In genomic region chr12:106955377-106956047, GRCh38 we compare ENCODE assay signal across 8 cellular contexts. TPM values are rescaled to one million over a fixed set of nuclear protein-coding genes. Genes with fewer than 3 reads are reported as not detected.
DNase-seq lines count a peak whose midpoint lies in the region; ATAC-seq and TF ChIP-seq lines count a peak whose summit lies in the region.

Gene TMEM263, plus strand, starts transcription at chr12:106955907. Its CDS starts 11,210 bp downstream, at chr12:106967117.

- H3K36me3 Mint-ChIP-seq in T-cell: no peaks in the 10 kb centered on the region

- peak within 1 kb of the TSS; percentile 96 for H3K4me3 ChIP-seq in GM12864 (ENCODE audit: low read depth, low read length)
- H3K4me3 ChIP-seq in heart left ventricle: peak within 1 kb of the TSS; percentile 59 to 98 (median 90)
- peak within 1 kb of the TSS; percentile 55 to 95 (median 86) for H3K4me3 ChIP-seq in transverse colon

- H3K9me3 Mint-ChIP-seq in T-cell: no peaks in the 10 kb centered on the region

- no peaks in the 10 kb centered on the region for H3K27me3 Mint-ChIP-seq in T-cell

- intact Hi-C loops in heart left ventricle (cut with DNase I): loop anchor here in 6 of 10 donors (1.0 to 10.0 kb wide), 9 partner anchors 31 to 181 kb away; partner anchors contain the start of genes CRY1 (in 5 of the 6), MTERF2 (in 4 of the 6) and RIC8B (in 1 of the 6)
- intact Hi-C loops in transverse colon (cut with DNase I; ENCODE audit: low total_unique reads): loop anchor here (10.0 kb wide), 1 partner anchor 1609 kb away; the partner anchor contains the start of genes ISCU and SART3

- peak; percentile 82 for ATAC-seq in HG02623 (IDR thresholded peaks at IDR 0.05; ENCODE audit: unreplicated experiment)
- peak; percentile 79 to 88 (median 86) for ATAC-seq in T-cell (replicated peaks in 1 of 4)
- ATAC-seq in heart left ventricle: peak; percentile 88 to 96 (median 92)

- H3K27ac ChIP-seq in adipose tissue (ENCODE audit: low read depth, low read length): peak within 1 kb of the TSS; percentile 65
- H3K27ac ChIP-seq in heart left ventricle: peak within 1 kb of the TSS; percentile 95 to 100 (median 99)
- H3K27ac ChIP-seq in transverse colon: peak within 1 kb of the TSS; percentile 94 to 98 (median 95)

- H3K27me3 ChIP-seq in heart left ventricle (no peaks in the 10 kb centered on the region), transverse colon (no peaks in the 10 kb centered on the region)

- CTCF ChIA-PET in T-cell (lab: Charles Lee): interaction anchor here in 1 of 2 donors (0.9 to 1.7 kb wide), 2 partner anchors 32 to 598 kb away, joined by 4 read pairs; partner anchors contain the start of gene POLR3B

- 0% methylated on average over 61 to 86 of the region's 88 CpGs for WGBS in adipose tissue, 3 donors
- 0 to 1% (median 0%) methylated on average over 24 to 88 of the region's 88 CpGs for WGBS in heart left ventricle, 4 donors
- WGBS in transverse colon (ENCODE audit: low coverage in 1 of 2), 2 donors: 1% methylated on average over 74 of the region's 88 CpGs; no CpG with 5 or more reads in 1 of the 2 donors

- TF ChIP-seq POLR2A in heart left ventricle (IDR thresholded peaks at IDR 0.05) (peak; percentile 72 to 96), transverse colon (IDR thresholded peaks at IDR 0.05) (peak; percentile 79)

- H3K9me3 ChIP-seq in heart left ventricle (no peaks in the 10 kb centered on the region), transverse colon (no peaks in the 10 kb centered on the region)

- DNase-seq in GM12864 (ENCODE audit: low read depth) (peak; percentile 77), NCI-H1105 (lab: John Stamatoyannopoulos, UW) (peak; percentile 97), T-cell (peak; percentile 73 to 91 (median 86)), heart left ventricle (peak; percentile 96 to 98 (median 97)), pons (ENCODE audit: low spot score) (peak; percentile 79), transverse colon (peak; percentile 93)

- H3K27ac Mint-ChIP-seq in T-cell: peak within 1 kb of the TSS; percentile 91

- peak within 1 kb of the TSS; percentile 95 to 99 (median 97) for H3K4me3 Mint-ChIP-seq in T-cell

- POLR2A ChIA-PET in T-cell (lab: Charles Lee): interaction anchor here (0.6 to 1.4 kb wide), 11 partner anchors 22 to 1735 kb away, joined by 3 to 7 read pairs (median 4); partner anchors contain the start of genes MTERF2 (in 1 of the 2) and TCP11L2 (in 1 of the 2)

- peaks cover 30 to 46% (median 35%) of the 10 kb centered on the region in 3 donors for H3K4me1 Mint-ChIP-seq in T-cell

- TF ChIP-seq EP300 in transverse colon (IDR thresholded peaks at IDR 0.05; ENCODE audit: low read depth): no peak

- in situ Hi-C loops in transverse colon (cut with MboI; ENCODE audit: low pct_ligation_motif_present in 1 of 4, low pct_unique_long_range_greater_than_20kb in 1 of 4, low sequenced_read_pairs in 3 of 4): no loop called here

- H3K36me3 ChIP-seq in heart left ventricle (peaks cover 0 to 13% (median 0%) of the 10 kb centered on the region in 9 donors), transverse colon (peaks cover 0 to 2% (median 0%) of the 10 kb centered on the region in 4 donors)

- H3K4me1 ChIP-seq in heart left ventricle (peaks cover 0 to 43% (median 25%) of the 10 kb centered on the region in 12 donors), transverse colon (peaks cover 9 to 40% (median 28%) of the 10 kb centered on the region in 4 donors)

- no peak for TF ChIP-seq CTCF in GM12864 (IDR thresholded peaks at IDR 0.05; ENCODE audit: low read depth, low read length, missing control alignments)
- TF ChIP-seq CTCF in heart left ventricle (IDR thresholded peaks at IDR 0.05): peak in 3 of 12 donors; percentile 7 to 26 (median 8)
- no peak for TF ChIP-seq CTCF in transverse colon (IDR thresholded peaks at IDR 0.05)

RNA-seq across cellular contexts. Expression of gene TMEM263, which starts in this region (rescaled TPM):
- total RNA-seq in T-cell (10 to 100 TPM; 29.8 to 36.5 (median 31.2) TPM), heart left ventricle (10 to 100 TPM; 26.8 to 59.2 (median 36.3) TPM), transverse colon (10 to 100 TPM; 13.5 to 34.6 (median 18.7) TPM)
- polyA plus RNA-seq in adipose tissue (10 to 100 TPM; 11.5 to 38.0 (median 13.9) TPM), heart left ventricle (10 to 100 TPM; 11.6 to 37.3 TPM)

Comparison
In these comparisons a context has a peak if more than half of its experiments do, and no peak if none do; other contexts are left out.
1. Peak in every context shown above with its lines: DNase-seq, ATAC-seq, H3K4me3 ChIP-seq and H3K27ac ChIP-seq.